In the genomic region with DNA sequence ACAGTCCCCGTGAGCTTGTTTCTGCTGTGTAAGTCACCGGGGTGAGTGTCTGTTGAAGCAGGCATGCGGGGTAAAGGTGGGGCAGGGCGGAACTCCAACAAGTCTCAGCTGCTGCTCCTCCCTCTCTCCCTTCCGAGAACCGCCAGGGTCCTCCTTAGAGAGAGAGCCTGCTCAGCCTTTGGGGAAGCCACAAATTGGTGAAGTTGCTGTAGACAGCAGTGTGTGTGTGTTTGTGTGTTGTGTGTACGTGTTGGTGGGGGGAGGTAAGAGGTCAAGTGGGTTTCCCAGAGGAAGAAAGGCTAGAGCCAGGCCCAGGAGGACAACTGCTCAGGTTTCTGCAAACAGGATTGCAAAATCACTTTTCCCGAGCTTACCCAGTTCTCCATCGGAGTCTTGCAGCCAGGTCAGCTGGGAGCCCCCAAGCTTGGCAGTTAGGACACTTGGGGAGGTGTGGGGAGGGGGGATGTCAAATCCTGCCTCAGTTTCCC, we compare ENCODE assay signal across 1 cellular context.
TF ChIP-seq lines count a peak whose summit lies in the region.

No MANE protein-coding gene starts in this region.

TF ChIP-seq in HepG2, 621 proteins besides CTCF, POLR2A, EP300 and RAD21 (continued from another document and continues in another):
- 0 out of 2 replicates have a peak, but pooled peaks have one; percentile 46 for TF ChIP-seq ZSCAN29 (CRISPR knock-in tag; conservative IDR thresholded peaks at IDR 0.05)
- TF ChIP-seq TOPORS (CRISPR knock-in tag; IDR thresholded peaks at IDR 0.05) = no peak
- TF ChIP-seq, protein P1, sequence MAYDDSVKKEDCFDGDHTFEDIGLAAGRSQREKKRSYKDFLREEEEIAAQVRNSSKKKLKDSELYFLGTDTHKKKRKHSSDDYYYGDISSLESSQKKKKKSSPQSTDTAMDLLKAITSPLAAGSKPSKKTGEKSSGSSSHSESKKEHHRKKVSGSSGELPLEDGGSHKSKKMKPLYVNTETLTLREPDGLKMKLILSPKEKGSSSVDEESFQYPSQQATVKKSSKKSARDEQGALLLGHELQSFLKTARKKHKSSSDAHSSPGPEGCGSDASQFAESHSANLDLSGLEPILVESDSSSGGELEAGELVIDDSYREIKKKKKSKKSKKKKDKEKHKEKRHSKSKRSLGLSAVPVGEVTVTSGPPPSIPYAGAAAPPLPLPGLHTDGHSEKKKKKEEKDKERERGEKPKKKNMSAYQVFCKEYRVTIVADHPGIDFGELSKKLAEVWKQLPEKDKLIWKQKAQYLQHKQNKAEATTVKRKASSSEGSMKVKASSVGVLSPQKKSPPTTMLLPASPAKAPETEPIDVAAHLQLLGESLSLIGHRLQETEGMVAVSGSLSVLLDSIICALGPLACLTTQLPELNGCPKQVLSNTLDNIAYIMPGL (CRISPR knock-in tag; IDR thresholded peaks at IDR 0.05; ENCODE audit: borderline replicate concordance in 1 of 2, low read depth in 1 of 2) = 0 out of 4 replicates have a peak, but pooled peaks of 1 of the 2 experiments have one; percentile 39
- TF ChIP-seq ZNF121 (CRISPR knock-in tag; IDR thresholded peaks at IDR 0.05) = peak; percentile 64
- peak; percentile 34; the same call in 1 of the 2 replicates for TF ChIP-seq RXRB (CRISPR knock-in tag; IDR thresholded peaks at IDR 0.05; ENCODE audit: borderline replicate concordance)
- peak; percentile 42; the same call in 1 of the 2 replicates for TF ChIP-seq ZNF556 (CRISPR knock-in tag; IDR thresholded peaks at IDR 0.05; ENCODE audit: borderline replicate concordance)
- peak; percentile 85 for TF ChIP-seq ZNF263 (CRISPR knock-in tag; IDR thresholded peaks at IDR 0.05)
- 0 out of 2 replicates have a peak, but pooled peaks have one; percentile 27 for TF ChIP-seq NR2C2 (CRISPR knock-in tag; IDR thresholded peaks at IDR 0.05; ENCODE audit: borderline replicate concordance)
- TF ChIP-seq ZBTB4 (CRISPR knock-in tag; IDR thresholded peaks at IDR 0.05; ENCODE audit: borderline replicate concordance) = no peak
- TF ChIP-seq MTA1 (CRISPR knock-in tag; IDR thresholded peaks at IDR 0.05; ENCODE audit: borderline replicate concordance) = 0 out of 2 replicates have a peak, but pooled peaks have one; percentile 47
- no peak for TF ChIP-seq ZNF775 (CRISPR knock-in tag; IDR thresholded peaks at IDR 0.05; ENCODE audit: borderline replicate concordance)
- TF ChIP-seq NCOA2 (CRISPR knock-in tag; IDR thresholded peaks at IDR 0.05) = no peak
- TF ChIP-seq ZNF607 (CRISPR knock-in tag; IDR thresholded peaks at IDR 0.05; ENCODE audit: borderline replicate concordance) = 0 out of 2 replicates have a peak, but pooled peaks have one; percentile 41
- TF ChIP-seq, protein P2, sequence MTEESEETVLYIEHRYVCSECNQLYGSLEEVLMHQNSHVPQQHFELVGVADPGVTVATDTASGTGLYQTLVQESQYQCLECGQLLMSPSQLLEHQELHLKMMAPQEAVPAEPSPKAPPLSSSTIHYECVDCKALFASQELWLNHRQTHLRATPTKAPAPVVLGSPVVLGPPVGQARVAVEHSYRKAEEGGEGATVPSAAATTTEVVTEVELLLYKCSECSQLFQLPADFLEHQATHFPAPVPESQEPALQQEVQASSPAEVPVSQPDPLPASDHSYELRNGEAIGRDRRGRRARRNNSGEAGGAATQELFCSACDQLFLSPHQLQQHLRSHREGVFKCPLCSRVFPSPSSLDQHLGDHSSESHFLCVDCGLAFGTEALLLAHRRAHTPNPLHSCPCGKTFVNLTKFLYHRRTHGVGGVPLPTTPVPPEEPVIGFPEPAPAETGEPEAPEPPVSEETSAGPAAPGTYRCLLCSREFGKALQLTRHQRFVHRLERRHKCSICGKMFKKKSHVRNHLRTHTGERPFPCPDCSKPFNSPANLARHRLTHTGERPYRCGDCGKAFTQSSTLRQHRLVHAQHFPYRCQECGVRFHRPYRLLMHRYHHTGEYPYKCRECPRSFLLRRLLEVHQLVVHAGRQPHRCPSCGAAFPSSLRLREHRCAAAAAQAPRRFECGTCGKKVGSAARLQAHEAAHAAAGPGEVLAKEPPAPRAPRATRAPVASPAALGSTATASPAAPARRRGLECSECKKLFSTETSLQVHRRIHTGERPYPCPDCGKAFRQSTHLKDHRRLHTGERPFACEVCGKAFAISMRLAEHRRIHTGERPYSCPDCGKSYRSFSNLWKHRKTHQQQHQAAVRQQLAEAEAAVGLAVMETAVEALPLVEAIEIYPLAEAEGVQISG (CRISPR knock-in tag; IDR thresholded peaks at IDR 0.05) = peak; percentile 17; the same call in 1 of the 2 replicates
- TF ChIP-seq LCORL (IDR thresholded peaks at IDR 0.05) = no peak
- peak; percentile 44; the same call in 1 of the 2 replicates for TF ChIP-seq LCORL (CRISPR knock-in tag; IDR thresholded peaks at IDR 0.05)
- TF ChIP-seq DPF2 (CRISPR knock-in tag; IDR thresholded peaks at IDR 0.05; ENCODE audit: borderline replicate concordance, low read depth) = peak; percentile 17; the same call in 1 of the 2 replicates
- 0 out of 2 replicates have a peak, but pooled peaks have one; percentile 28 for TF ChIP-seq PHF21A (CRISPR knock-in tag; IDR thresholded peaks at IDR 0.05)
- TF ChIP-seq, protein P3, sequence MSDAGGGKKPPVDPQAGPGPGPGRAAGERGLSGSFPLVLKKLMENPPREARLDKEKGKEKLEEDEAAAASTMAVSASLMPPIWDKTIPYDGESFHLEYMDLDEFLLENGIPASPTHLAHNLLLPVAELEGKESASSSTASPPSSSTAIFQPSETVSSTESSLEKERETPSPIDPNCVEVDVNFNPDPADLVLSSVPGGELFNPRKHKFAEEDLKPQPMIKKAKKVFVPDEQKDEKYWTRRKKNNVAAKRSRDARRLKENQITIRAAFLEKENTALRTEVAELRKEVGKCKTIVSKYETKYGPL (CRISPR knock-in tag; IDR thresholded peaks at IDR 0.05) = no peak
- peak; percentile 26; the same call in 1 of the 2 replicates for TF ChIP-seq ZMYM3 (CRISPR knock-in tag; IDR thresholded peaks at IDR 0.05)
- TF ChIP-seq FOXC1 (CRISPR knock-in tag; IDR thresholded peaks at IDR 0.05; ENCODE audit: borderline replicate concordance) = peak; percentile 51; the same call in 1 of the 2 replicates
- TF ChIP-seq ARID5B (CRISPR knock-in tag; IDR thresholded peaks at IDR 0.05) = peak; percentile 38; the same call in 1 of the 2 replicates
- TF ChIP-seq, protein P4, sequence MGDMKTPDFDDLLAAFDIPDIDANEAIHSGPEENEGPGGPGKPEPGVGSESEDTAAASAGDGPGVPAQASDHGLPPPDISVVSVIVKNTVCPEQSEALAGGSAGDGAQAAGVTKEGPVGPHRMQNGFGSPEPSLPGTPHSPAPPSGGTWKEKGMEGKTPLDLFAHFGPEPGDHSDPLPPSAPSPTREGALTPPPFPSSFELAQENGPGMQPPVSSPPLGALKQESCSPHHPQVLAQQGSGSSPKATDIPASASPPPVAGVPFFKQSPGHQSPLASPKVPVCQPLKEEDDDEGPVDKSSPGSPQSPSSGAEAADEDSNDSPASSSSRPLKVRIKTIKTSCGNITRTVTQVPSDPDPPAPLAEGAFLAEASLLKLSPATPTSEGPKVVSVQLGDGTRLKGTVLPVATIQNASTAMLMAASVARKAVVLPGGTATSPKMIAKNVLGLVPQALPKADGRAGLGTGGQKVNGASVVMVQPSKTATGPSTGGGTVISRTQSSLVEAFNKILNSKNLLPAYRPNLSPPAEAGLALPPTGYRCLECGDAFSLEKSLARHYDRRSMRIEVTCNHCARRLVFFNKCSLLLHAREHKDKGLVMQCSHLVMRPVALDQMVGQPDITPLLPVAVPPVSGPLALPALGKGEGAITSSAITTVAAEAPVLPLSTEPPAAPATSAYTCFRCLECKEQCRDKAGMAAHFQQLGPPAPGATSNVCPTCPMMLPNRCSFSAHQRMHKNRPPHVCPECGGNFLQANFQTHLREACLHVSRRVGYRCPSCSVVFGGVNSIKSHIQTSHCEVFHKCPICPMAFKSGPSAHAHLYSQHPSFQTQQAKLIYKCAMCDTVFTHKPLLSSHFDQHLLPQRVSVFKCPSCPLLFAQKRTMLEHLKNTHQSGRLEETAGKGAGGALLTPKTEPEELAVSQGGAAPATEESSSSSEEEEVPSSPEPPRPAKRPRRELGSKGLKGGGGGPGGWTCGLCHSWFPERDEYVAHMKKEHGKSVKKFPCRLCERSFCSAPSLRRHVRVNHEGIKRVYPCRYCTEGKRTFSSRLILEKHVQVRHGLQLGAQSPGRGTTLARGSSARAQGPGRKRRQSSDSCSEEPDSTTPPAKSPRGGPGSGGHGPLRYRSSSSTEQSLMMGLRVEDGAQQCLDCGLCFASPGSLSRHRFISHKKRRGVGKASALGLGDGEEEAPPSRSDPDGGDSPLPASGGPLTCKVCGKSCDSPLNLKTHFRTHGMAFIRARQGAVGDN (CRISPR knock-in tag; IDR thresholded peaks at IDR 0.05) = 0 out of 2 replicates have a peak, but pooled peaks have one; percentile 32
- peak; percentile 28; the same call in 1 of the 2 replicates for TF ChIP-seq ZNF614 (CRISPR knock-in tag; IDR thresholded peaks at IDR 0.05; ENCODE audit: borderline replicate concordance)
- TF ChIP-seq CEBPG (CRISPR knock-in tag; IDR thresholded peaks at IDR 0.05) = peak; percentile 74
- TF ChIP-seq, protein P5, sequence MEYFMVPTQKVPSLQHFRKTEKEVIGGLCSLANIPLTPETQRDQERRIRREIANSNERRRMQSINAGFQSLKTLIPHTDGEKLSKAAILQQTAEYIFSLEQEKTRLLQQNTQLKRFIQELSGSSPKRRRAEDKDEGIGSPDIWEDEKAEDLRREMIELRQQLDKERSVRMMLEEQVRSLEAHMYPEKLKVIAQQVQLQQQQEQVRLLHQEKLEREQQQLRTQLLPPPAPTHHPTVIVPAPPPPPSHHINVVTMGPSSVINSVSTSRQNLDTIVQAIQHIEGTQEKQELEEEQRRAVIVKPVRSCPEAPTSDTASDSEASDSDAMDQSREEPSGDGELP (IDR thresholded peaks at IDR 0.05; ENCODE audit: borderline replicate concordance, low read depth) = peak; percentile 56; the same call in 1 of the 2 replicates
- no peak for TF ChIP-seq KAT2B (IDR thresholded peaks at IDR 0.05; ENCODE audit: borderline replicate concordance, low read depth, low read length)
- peak; percentile 48 for TF ChIP-seq SAP130 (CRISPR knock-in tag; IDR thresholded peaks at IDR 0.05; ENCODE audit: low read depth)
- no peak for TF ChIP-seq TEAD3 (CRISPR knock-in tag; optimal IDR thresholded peaks at IDR 0.05; ENCODE audit: borderline replicate concordance)
- peak; percentile 45; the same call in 1 of the 2 replicates for TF ChIP-seq FOXP4 (CRISPR knock-in tag; IDR thresholded peaks at IDR 0.05)
- no peak for TF ChIP-seq SOX6 (IDR thresholded peaks at IDR 0.05)
- 0 out of 2 replicates have a peak, but pooled peaks have one; percentile 28 for TF ChIP-seq SOX6 (CRISPR knock-in tag; IDR thresholded peaks at IDR 0.05)
